Comparison of ENCODE assay signal across 8 cellular contexts in the genomic region with DNA sequence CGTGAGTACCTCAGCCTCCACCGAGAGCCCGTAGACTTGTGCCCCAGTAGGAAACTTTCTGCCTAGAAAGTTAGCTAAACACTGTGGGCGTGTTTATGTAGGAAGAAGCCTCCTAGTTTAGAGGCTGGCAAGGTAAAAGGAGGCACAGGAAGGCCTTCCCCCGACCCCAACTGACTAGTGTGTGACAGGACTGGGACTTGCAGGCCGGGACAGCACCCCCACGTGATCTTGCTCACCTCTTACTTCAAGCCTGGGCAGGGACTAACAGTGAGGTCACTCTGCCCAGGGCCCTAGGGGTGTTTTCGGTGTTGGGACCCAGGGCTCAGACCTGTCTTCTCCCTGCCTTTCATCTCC. TPM values are rescaled to one million over a fixed set of nuclear protein-coding genes. Genes with fewer than 3 reads are reported as not detected.
DNase-seq lines count a peak whose midpoint lies in the region; ATAC-seq and TF ChIP-seq lines count a peak whose summit lies in the region.

No MANE protein-coding gene starts in this region.

- peaks cover 51% of the 10 kb centered on the region for H3K4me1 ChIP-seq in suprapubic skin

- H3K4me3 ChIP-seq in suprapubic skin, result peak overlapping the region; percentile 63

- no peak for DNase-seq in activated naive CD4-positive, alpha-beta T cell treated with anti-CD3 and anti-CD28 coated beads, Interleukin-2, amount 10 ng/mL, durations not matched to agents 7 days and 5 days
- no peak for DNase-seq in activated naive CD4-positive, alpha-beta T cell (lab: John Stamatoyannopoulos, UW)
- peak; percentile 50 for DNase-seq in iPS-NIHi7 (ENCODE audit: extremely low spot score)
- DNase-seq in suprapubic skin (ENCODE audit: low spot score in 2 of 2), result no peak
- DNase-seq in effector CD4-positive, alpha-beta T cell, result no peak
- DNase-seq in retina, result no peak

- no peak for TF ChIP-seq POLR2A in suprapubic skin (IDR thresholded peaks at IDR 0.05)

- CTCF ChIA-PET in activated naive CD4-positive, alpha-beta T cell treated with anti-CD3 and anti-CD28 coated beads, Interleukin-2, amount 10 ng/mL, durations not matched to agents 7 days and 5 days (lab: Charles Lee), result interaction anchor here (1.3 to 19.5 kb wide), 4 partner anchors 11 to 145 kb away, joined by 4 to 301 read pairs (median 28); a partner anchor contains a TSS

- H3K9me3 Mint-ChIP-seq in activated naive CD4-positive, alpha-beta T cell treated with anti-CD3 and anti-CD28 coated beads, Interleukin-2, amount 10 ng/mL, durations not matched to agents 7 days and 5 days, result no peaks in the 10 kb centered on the region
- no peaks in the 10 kb centered on the region for H3K9me3 Mint-ChIP-seq in activated naive CD4-positive, alpha-beta T cell treated with anti-CD3 and anti-CD28 coated beads, Interleukin-2, amount 50 U/mL, for 24 hours

- H3K36me3 ChIP-seq in suprapubic skin, result peaks cover 2% of the 10 kb centered on the region

- peak overlapping the region; percentile 91 for H3K4me3 Mint-ChIP-seq in activated naive CD4-positive, alpha-beta T cell treated with anti-CD3 and anti-CD28 coated beads, Interleukin-2, amount 10 ng/mL, durations not matched to agents 7 days and 5 days
- H3K4me3 Mint-ChIP-seq in activated naive CD4-positive, alpha-beta T cell treated with anti-CD3 and anti-CD28 coated beads, Interleukin-2, amount 50 U/mL, for 24 hours, result peak overlapping the region; percentile 97

- peak overlapping the region; percentile 94 for H3K27ac Mint-ChIP-seq in activated naive CD4-positive, alpha-beta T cell treated with anti-CD3 and anti-CD28 coated beads, Interleukin-2, amount 10 ng/mL, durations not matched to agents 7 days and 5 days
- H3K27ac Mint-ChIP-seq in activated naive CD4-positive, alpha-beta T cell treated with anti-CD3 and anti-CD28 coated beads, Interleukin-2, amount 50 U/mL, for 24 hours, result peak overlapping the region; percentile 98

- TF ChIP-seq CTCF in suprapubic skin (IDR thresholded peaks at IDR 0.05), result no peak

- H3K27me3 Mint-ChIP-seq in activated naive CD4-positive, alpha-beta T cell treated with anti-CD3 and anti-CD28 coated beads, Interleukin-2, amount 10 ng/mL, durations not matched to agents 7 days and 5 days, result peaks cover 20% of the 10 kb centered on the region
- H3K27me3 Mint-ChIP-seq in activated naive CD4-positive, alpha-beta T cell treated with anti-CD3 and anti-CD28 coated beads, Interleukin-2, amount 50 U/mL, for 24 hours, result no peaks in the 10 kb centered on the region

- H3K27me3 ChIP-seq in suprapubic skin, result no peaks in the 10 kb centered on the region

- no peak for TF ChIP-seq EP300 in suprapubic skin (IDR thresholded peaks at IDR 0.05)

- ATAC-seq in HG03196 (IDR thresholded peaks at IDR 0.05; ENCODE audit: unreplicated experiment), result peak; percentile 5

- 6% methylated on average over 7 of the region's 8 CpGs for WGBS in suprapubic skin

- peaks cover 25% of the 10 kb centered on the region for H3K36me3 Mint-ChIP-seq in activated naive CD4-positive, alpha-beta T cell treated with anti-CD3 and anti-CD28 coated beads, Interleukin-2, amount 10 ng/mL, durations not matched to agents 7 days and 5 days
- H3K36me3 Mint-ChIP-seq in activated naive CD4-positive, alpha-beta T cell treated with anti-CD3 and anti-CD28 coated beads, Interleukin-2, amount 50 U/mL, for 24 hours, result peaks cover 7% of the 10 kb centered on the region

- H3K9me3 ChIP-seq in suprapubic skin, result no peaks in the 10 kb centered on the region

- peak overlapping the region; percentile 94 for H3K27ac ChIP-seq in suprapubic skin

- peaks cover 43% of the 10 kb centered on the region for H3K4me1 Mint-ChIP-seq in activated naive CD4-positive, alpha-beta T cell treated with anti-CD3 and anti-CD28 coated beads, Interleukin-2, amount 10 ng/mL, durations not matched to agents 7 days and 5 days
- H3K4me1 Mint-ChIP-seq in activated naive CD4-positive, alpha-beta T cell treated with anti-CD3 and anti-CD28 coated beads, Interleukin-2, amount 50 U/mL, for 24 hours, result peaks cover 53% of the 10 kb centered on the region

RNA-seq across cellular contexts. Expression of a gene that starts 0.4 kb away (rescaled TPM):
- 100 to 1,000 TPM; 281 to 427 (median 338) TPM for total RNA-seq in suprapubic skin

RNA-seq across cellular contexts. Expression of a gene that starts 19.7 kb away (rescaled TPM):
- 10 to 100 TPM; 26.1 to 44.1 (median 28.4) TPM for total RNA-seq in suprapubic skin

RNA-seq across cellular contexts. Expression of a gene that starts 25.7 kb away (rescaled TPM):
- 1 to 10 TPM in 3 of 4 donors, under 1 TPM in 1; 0.78 to 2.1 (median 1.6) TPM for total RNA-seq in suprapubic skin

RNA-seq across cellular contexts. Expression of a gene that starts 28.3 kb away (rescaled TPM):
- total RNA-seq in suprapubic skin, result not detected
